Comparison of ENCODE assay signal across 8 cellular contexts in the genomic region with DNA sequence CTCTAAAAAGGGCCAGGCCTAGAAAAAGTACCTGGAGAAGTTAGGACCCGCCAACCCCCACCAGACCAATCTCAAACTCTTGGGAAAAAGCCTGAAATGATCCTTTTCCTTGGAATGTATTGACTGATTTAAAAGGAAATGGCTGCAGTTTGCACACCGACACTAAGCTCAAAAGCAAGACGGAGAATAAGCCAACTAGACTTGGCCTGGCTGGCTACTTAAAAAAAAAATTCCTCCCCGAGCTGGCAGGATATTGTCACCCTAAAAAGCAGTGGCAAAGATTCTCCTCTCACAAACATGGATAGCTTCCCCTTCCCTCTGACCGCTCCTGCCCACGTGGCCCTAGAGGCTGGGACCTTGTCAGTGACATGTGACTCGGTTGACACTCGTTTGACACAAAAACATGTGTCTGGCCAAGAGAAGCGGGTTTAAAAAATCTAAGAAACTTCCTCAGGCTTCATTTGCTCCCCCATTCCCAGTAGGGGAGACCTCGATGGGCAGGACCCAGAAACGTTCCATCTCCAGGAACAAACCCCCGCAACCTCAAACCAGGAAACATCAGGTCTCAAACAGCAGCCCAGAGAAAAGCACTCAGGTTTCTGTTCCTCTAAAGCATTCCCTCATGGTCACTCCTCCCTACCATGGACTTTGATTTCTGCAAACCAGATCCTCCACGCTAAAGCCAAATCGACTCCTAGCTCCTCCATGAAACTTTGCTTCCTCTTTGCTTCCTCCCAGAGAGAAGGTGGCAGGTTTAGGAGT. TPM values are rescaled to one million over a fixed set of nuclear protein-coding genes. Genes with fewer than 3 reads are reported as not detected.
DNase-seq lines count a peak whose midpoint lies in the region; ATAC-seq and TF ChIP-seq lines count a peak whose summit lies in the region.

No MANE protein-coding gene starts in this region.

- peaks cover 0 to 52% (median 32%) of the 10 kb centered on the region in 12 donors for H3K4me1 ChIP-seq in heart left ventricle

- no peaks in the 10 kb centered on the region for H3K27me3 ChIP-seq in heart left ventricle

- H3K9me3 ChIP-seq in heart left ventricle = no peaks in the 10 kb centered on the region

- H3K4me3 ChIP-seq in heart left ventricle = peak overlapping the region in 10 of 12 donors; percentile 63 to 99 (median 86)

- H3K9me3 Mint-ChIP-seq in activated CD4-positive, alpha-beta memory T cell treated with anti-CD3 and anti-CD28 coated beads, Interleukin-2, amount 10 ng/mL, durations not matched to agents 7 days and 5 days = peaks cover 2% of the 10 kb centered on the region

- no peak for TF ChIP-seq POLR2A in heart left ventricle (IDR thresholded peaks at IDR 0.05)

- DNase-seq in SIG-M5 treated with dmso at 0.1 percent for 504 hours (lab: John Stamatoyannopoulos, UW; ENCODE audit: unreplicated experiment) (peak; percentile 73), SIG-M5 (lab: John Stamatoyannopoulos, UW) (no peak), heart left ventricle (peak; percentile 64 to 79 (median 73)), posterior cingulate gyrus (peak in 8 of 10 donors; percentile 32 to 93 (median 51)), omental fat pad (ENCODE audit: low spot score) (no peak), ecto neural progenitor cell (ENCODE audit: low spot score) (no peak)
- DNase-seq in activated CD4-positive, alpha-beta memory T cell treated with anti-CD3 and anti-CD28 coated beads, Interleukin-2, amount 10 ng/mL, durations not matched to agents 7 days and 5 days = no peak

- CTCF ChIA-PET in activated CD4-positive, alpha-beta memory T cell treated with anti-CD3 and anti-CD28 coated beads, Interleukin-2, amount 10 ng/mL, durations not matched to agents 7 days and 5 days (lab: Charles Lee) = interaction anchor here (1.8 kb wide), 1 partner anchor 27 kb away, joined by 4 read pairs; the partner anchor contains the start of gene IL27RA

- H3K27ac Mint-ChIP-seq in activated CD4-positive, alpha-beta memory T cell treated with anti-CD3 and anti-CD28 coated beads, Interleukin-2, amount 10 ng/mL, durations not matched to agents 7 days and 5 days = peak overlapping the region; percentile 84

- 14 to 23% (median 17%) methylated on average over 14 of the region's 14 CpGs for WGBS in heart left ventricle, 4 donors

- peak overlapping the region; percentile 84 for H3K4me3 Mint-ChIP-seq in activated CD4-positive, alpha-beta memory T cell treated with anti-CD3 and anti-CD28 coated beads, Interleukin-2, amount 10 ng/mL, durations not matched to agents 7 days and 5 days

- POLR2A ChIA-PET in activated CD4-positive, alpha-beta memory T cell treated with anti-CD3 and anti-CD28 coated beads, Interleukin-2, amount 10 ng/mL, durations not matched to agents 7 days and 5 days (lab: Charles Lee) = interaction anchor here (1.3 to 11.7 kb wide), 5 partner anchors 19 to 76 kb away, joined by 5 to 157 read pairs (median 49); partner anchors contain the start of genes DCAF15, IL27RA and PODNL1

- no peaks in the 10 kb centered on the region for H3K27me3 Mint-ChIP-seq in activated CD4-positive, alpha-beta memory T cell treated with anti-CD3 and anti-CD28 coated beads, Interleukin-2, amount 10 ng/mL, durations not matched to agents 7 days and 5 days

- intact Hi-C loops in heart left ventricle (cut with DNase I) (loop anchor here in 7 of 10 donors (2.0 to 10.0 kb wide), 3 partner anchors 50 to 52 kb away; partner anchors contain the start of gene DCAF15 (in 7 of the 7)), posterior cingulate gyrus (cut with DNase I) (loop anchor here (5.0 kb wide), 2 partner anchors 52 to 78 kb away; partner anchors contain the start of gene DCAF15)

- peaks cover 51% of the 10 kb centered on the region for H3K4me1 Mint-ChIP-seq in activated CD4-positive, alpha-beta memory T cell treated with anti-CD3 and anti-CD28 coated beads, Interleukin-2, amount 10 ng/mL, durations not matched to agents 7 days and 5 days

- H3K27ac ChIP-seq in heart left ventricle = peak overlapping the region; percentile 96 to 100 (median 98)

- no peaks in the 10 kb centered on the region for H3K36me3 ChIP-seq in heart left ventricle

- peak in 2 of 4 donors; percentile 10 to 34 for ATAC-seq in heart left ventricle
- no peak for ATAC-seq in GM21360 (IDR thresholded peaks at IDR 0.05; ENCODE audit: unreplicated experiment)
- ATAC-seq in omental fat pad (ENCODE audit: low FRiP score) = no peak

- H3K36me3 Mint-ChIP-seq in activated CD4-positive, alpha-beta memory T cell treated with anti-CD3 and anti-CD28 coated beads, Interleukin-2, amount 10 ng/mL, durations not matched to agents 7 days and 5 days (ENCODE audit: low read depth) = peaks cover 16% of the 10 kb centered on the region

- no peak for TF ChIP-seq CTCF in heart left ventricle (IDR thresholded peaks at IDR 0.05)
- TF ChIP-seq CTCF in omental fat pad (IDR thresholded peaks at IDR 0.05) = no peak

RNA-seq across cellular contexts. Expression of gene RFX1, which starts 1.3 kb away (rescaled TPM):
- 10 to 100 TPM; 16.8 to 18.6 TPM for total RNA-seq in activated CD4-positive, alpha-beta memory T cell treated with anti-CD3 and anti-CD28 coated beads, Interleukin-2, amount 10 ng/mL, durations not matched to agents 7 days and 5 days
- total RNA-seq in heart left ventricle (10 to 100 TPM in 5 of 9 donors, 1 to 10 TPM in 4; 6.0 to 15.4 (median 11.6) TPM), omental fat pad (1 to 10 TPM; 2.8 to 7.6 (median 3.2) TPM)
- polyA plus RNA-seq in heart left ventricle = 1 to 10 TPM; 4.0 to 6.2 TPM

RNA-seq across cellular contexts. Expression of gene RLN3, which starts 23.1 kb away (rescaled TPM):
- total RNA-seq in activated CD4-positive, alpha-beta memory T cell treated with anti-CD3 and anti-CD28 coated beads, Interleukin-2, amount 10 ng/mL, durations not matched to agents 7 days and 5 days = not detected
- total RNA-seq in heart left ventricle (not detected), omental fat pad (not detected)
- not detected for polyA plus RNA-seq in heart left ventricle

RNA-seq across cellular contexts. Expression of gene IL27RA, which starts 26.8 kb away (rescaled TPM):
- 10 to 100 TPM; 55.5 to 58.1 TPM for total RNA-seq in activated CD4-positive, alpha-beta memory T cell treated with anti-CD3 and anti-CD28 coated beads, Interleukin-2, amount 10 ng/mL, durations not matched to agents 7 days and 5 days
- total RNA-seq in heart left ventricle (1 to 10 TPM; 2.4 to 8.2 (median 4.2) TPM), omental fat pad (10 to 100 TPM in 1 of 4 donors, 1 to 10 TPM in 3; 4.5 to 12.8 (median 6.3) TPM)
- polyA plus RNA-seq in heart left ventricle = 1 to 10 TPM; 3.2 to 5.1 TPM

RNA-seq across cellular contexts. Expression of gene DCAF15, which starts 52.5 kb away (rescaled TPM):
- total RNA-seq in activated CD4-positive, alpha-beta memory T cell treated with anti-CD3 and anti-CD28 coated beads, Interleukin-2, amount 10 ng/mL, durations not matched to agents 7 days and 5 days = 10 to 100 TPM; 76.2 to 78.4 TPM
- total RNA-seq in heart left ventricle (10 to 100 TPM in 8 of 9 donors, 1 to 10 TPM in 1; 8.4 to 21.4 (median 17.6) TPM), omental fat pad (10 to 100 TPM in 3 of 4 donors, 1 to 10 TPM in 1; 8.9 to 22.9 (median 11.9) TPM)
- polyA plus RNA-seq in heart left ventricle = 10 to 100 TPM; 24.3 to 25.8 TPM

RNA-seq across cellular contexts. Expression of gene PALM3, which starts 57.1 kb away (rescaled TPM):
- not detected for total RNA-seq in activated CD4-positive, alpha-beta memory T cell treated with anti-CD3 and anti-CD28 coated beads, Interleukin-2, amount 10 ng/mL, durations not matched to agents 7 days and 5 days
- total RNA-seq in heart left ventricle (under 1 TPM in 3 of 9 donors, not detected in 6; 0.14 to 0.60 (median 0.32) TPM), omental fat pad (not detected)
- under 1 TPM; 0.06 to 0.30 TPM for polyA plus RNA-seq in heart left ventricle

Comparison
In these comparisons a context has a peak if more than half of its experiments do, and no peak if none do; other contexts are left out.
1. DNase-seq: peak in SIG-M5 treated with dmso at 0.1 percent for 504 hours (single experiment), heart left ventricle (5 of 5) and posterior cingulate gyrus (8 of 10); none in SIG-M5 (single experiment), activated CD4-positive, alpha-beta memory T cell treated with anti-CD3 and anti-CD28 coated beads, Interleukin-2, amount 10 ng/mL, durations not matched to agents 7 days and 5 days (single experiment), omental fat pad (single experiment) and ecto neural progenitor cell (single experiment).
2. RNA of gene IL27RA, which starts 26.8 kb away (total RNA-seq): 55.5 to 58.1 TPM in activated CD4-positive, alpha-beta memory T cell treated with anti-CD3 and anti-CD28 coated beads, Interleukin-2, amount 10 ng/mL, durations not matched to agents 7 days and 5 days; 4.5 to 12.8 TPM in omental fat pad and 2.4 to 8.2 TPM in heart left ventricle; every median in the first group is over 4 times any median in the second.